25 cellular contexts compared by ENCODE assay signal in genomic region chr17:74803971-74804370, GRCh38. TPM values are rescaled to one million over a fixed set of nuclear protein-coding genes. Genes with fewer than 3 reads are reported as not detected.
"Had no signal": no experiment of that assay in that cellular context is flagged by ENCODE, and none has a peak within 500 bp of the region (broad histone marks: within the 10 kb centered on the region; RNA-seq: fewer than 3 reads in every experiment).

No MANE protein-coding gene starts in this region.

- H3K27me3 ChIP-seq: adrenal gland, ovary, uterus had no signal

- H3K9me3 ChIP-seq: adrenal gland, ovary, uterus had no signal

- H3K4me3 ChIP-seq: adrenal gland, ovary, smooth muscle cell, uterus had no signal

- H3K4me1 ChIP-seq: adrenal gland, uterus had no signal

- H3K36me3 ChIP-seq: ovary, uterus had no signal

- DNase-seq: activated CD4-positive, alpha-beta memory T cell treated with anti-CD3 and anti-CD28 coated beads for 36 hours; activated CD4-positive, alpha-beta T cell treated with anti-CD3 and anti-CD28 coated beads, Interleukin-2, amount 10 ng/mL, durations not matched to agents 24 days and 14 days; activated CD8-positive, alpha-beta memory T cell treated with anti-CD3 and anti-CD28 coated beads, Interleukin-2, amount 50 U/mL, for 4 hours; activated effector memory CD4-positive, alpha-beta T cell treated with anti-CD3 and anti-CD28 coated beads, Interleukin-2, amount 50 U/mL, for 16 hours; activated naive CD4-positive, alpha-beta T cell treated with anti-CD3 and anti-CD28 coated beads for 36 hours; activated naive CD8-positive, alpha-beta T cell treated with anti-CD3 and anti-CD28 coated beads for 36 hours; activated T-cell treated with anti-CD3 and anti-CD28 coated beads, Interleukin-2, amount 50 U/mL, for 1 hour; endodermal cell; foreskin fibroblast; head of caudate nucleus; hippocampal formation; immature natural killer cell; kidney; left colon; naive thymus-derived CD4-positive, alpha-beta T cell; ovary; retina; stimulated activated CD4-positive, alpha-beta T cell treated with anti-CD3 and anti-CD28 coated beads, Interleukin-1b, Interleukin-23, amount 100 ng/mL, for 48 hours; stimulated activated CD4-positive, alpha-beta T cell treated with anti-CD3 and anti-CD28 coated beads, Interleukin-4, amount 100 ng/mL, for 4 hours; stimulated activated CD8-positive, alpha-beta memory T cell treated with anti-CD3 and anti-CD28 coated beads, Interleukin-4, amount 100 ng/mL, for 48 hours; stimulated activated naive CD8-positive, alpha-beta T cell treated with anti-CD3 and anti-CD28 coated beads, Interleukin-15, amount 100 ng/mL, for 72 hours; T-helper 9 cell had no signal

RNA-seq across cellular contexts. Expression of gene GRIN2C, which starts 55.7 kb away (rescaled TPM):
- polyA plus RNA-seq: naive thymus-derived CD4-positive, alpha-beta T cell had no signal
